In genomic region chr22:20559174-20559760, GRCh38 we compare ENCODE assay signal across 19 cellular contexts. TPM values are rescaled to one million over a fixed set of nuclear protein-coding genes. Genes with fewer than 3 reads are reported as not detected.
DNase-seq lines count a peak whose midpoint lies in the region; ATAC-seq and TF ChIP-seq lines count a peak whose summit lies in the region.
"Had no signal": no experiment of that assay in that cellular context is flagged by ENCODE, and none has a peak within 500 bp of the region (broad histone marks: within the 10 kb centered on the region; RNA-seq: fewer than 3 reads in every experiment).

No MANE protein-coding gene starts in this region.

- peak overlapping the region; percentile 99 for H3K27ac Mint-ChIP-seq in CD4-positive, CD25-positive, alpha-beta regulatory T cell
- H3K27ac Mint-ChIP-seq in CD4-positive, alpha-beta memory T cell = peak overlapping the region; percentile 83 to 100 (median 98)
- H3K27ac Mint-ChIP-seq in activated CD8-positive, alpha-beta T cell treated with anti-CD3 and anti-CD28 coated beads for 36 hours = peak overlapping the region; percentile 95
- H3K27ac Mint-ChIP-seq in immature natural killer cell = peak overlapping the region; percentile 99

- CTCF ChIA-PET in CD4-positive, alpha-beta memory T cell (lab: Charles Lee; ENCODE audit: partially characterized antibody) = interaction anchor here (1.5 to 13.8 kb wide), 2 partner anchors 9 to 51 kb away, joined by 4 to 374 read pairs; partner anchors contain the start of gene MED15
- CTCF ChIA-PET in activated CD8-positive, alpha-beta T cell treated with anti-CD3 and anti-CD28 coated beads for 36 hours (lab: Charles Lee) = interaction anchor here (14.0 kb wide), 1 partner anchor 8 kb away, joined by 234 read pairs; no protein-coding TSS in a partner anchor

- H3K27me3 ChIP-seq in CD4-positive, CD25-positive, alpha-beta regulatory T cell (ENCODE audit: control insufficient read depth, insufficient read depth, low read length) = no peaks in the 10 kb centered on the region
- no peaks in the 10 kb centered on the region for H3K27me3 ChIP-seq in CD4-positive, alpha-beta memory T cell (ENCODE audit: insufficient read depth, low read length)
- no peaks in the 10 kb centered on the region for H3K27me3 ChIP-seq in upper lobe of left lung
- H3K27me3 ChIP-seq: hepatocyte, suprapubic skin had no signal

- peaks cover 46% of the 10 kb centered on the region for H3K36me3 ChIP-seq in CD4-positive, CD25-positive, alpha-beta regulatory T cell (ENCODE audit: control insufficient read depth, insufficient read depth, low read length)
- H3K36me3 ChIP-seq in CD4-positive, alpha-beta memory T cell (ENCODE audit: insufficient read depth, low read length) = peaks cover 30% of the 10 kb centered on the region
- H3K36me3 ChIP-seq in upper lobe of left lung = peaks cover 0 to 81% (median 31%) of the 10 kb centered on the region in 4 donors

- 85 to 91% methylated on average over 4 of the region's 4 CpGs for WGBS in upper lobe of left lung, 2 donors

- H3K4me1 ChIP-seq in CD4-positive, CD25-positive, alpha-beta regulatory T cell (ENCODE audit: control insufficient read depth, insufficient read depth, low read length, poor library complexity, severe bottlenecking) = peaks cover 66% of the 10 kb centered on the region
- H3K4me1 ChIP-seq in CD4-positive, alpha-beta memory T cell (ENCODE audit: insufficient read depth, low read length) = peaks cover 77% of the 10 kb centered on the region
- peaks cover 16 to 36% (median 31%) of the 10 kb centered on the region in 4 donors for H3K4me1 ChIP-seq in upper lobe of left lung

- POLR2A ChIA-PET in CD4-positive, alpha-beta memory T cell (lab: Charles Lee; ENCODE audit: partially characterized antibody) = interaction anchor here (1.6 to 20.7 kb wide), 6 partner anchors 8 to 240 kb away, joined by 3 to 650 read pairs (median 40); partner anchors contain the start of genes DGCR6L and MED15
- POLR2A ChIA-PET in activated CD8-positive, alpha-beta T cell treated with anti-CD3 and anti-CD28 coated beads for 36 hours (lab: Charles Lee) = interaction anchor here (0.7 to 3.1 kb wide), 2 partner anchors 32 to 51 kb away, joined by 4 to 17 read pairs; partner anchors contain the start of gene MED15

- H3K27me3 Mint-ChIP-seq in CD4-positive, CD25-positive, alpha-beta regulatory T cell = no peaks in the 10 kb centered on the region
- H3K27me3 Mint-ChIP-seq in CD4-positive, alpha-beta memory T cell = no peaks in the 10 kb centered on the region
- no peaks in the 10 kb centered on the region for H3K27me3 Mint-ChIP-seq in activated CD8-positive, alpha-beta T cell treated with anti-CD3 and anti-CD28 coated beads for 36 hours
- H3K27me3 Mint-ChIP-seq in immature natural killer cell (ENCODE audit: low read depth in 3 of 3) = peaks cover 2 to 19% (median 9%) of the 10 kb centered on the region in 3 donors

- peaks cover 0 to 13% of the 10 kb centered on the region in 2 experiments for H3K9me3 ChIP-seq in CD4-positive, CD25-positive, alpha-beta regulatory T cell (ENCODE audit: control insufficient read depth in 2 of 2, low read length in 2 of 2)
- H3K9me3 ChIP-seq in CD4-positive, alpha-beta memory T cell (ENCODE audit: control insufficient read depth in 1 of 2, low read length in 2 of 2) = no peaks in the 10 kb centered on the region
- no peaks in the 10 kb centered on the region for H3K9me3 ChIP-seq in upper lobe of left lung
- H3K9me3 ChIP-seq: suprapubic skin had no signal

- peak overlapping the region; percentile 79 for H3K27ac ChIP-seq in CD4-positive, CD25-positive, alpha-beta regulatory T cell (ENCODE audit: insufficient read depth, low read length, poor library complexity, severe bottlenecking)
- no peak overlapping the region for H3K27ac ChIP-seq in CD4-positive, alpha-beta memory T cell (ENCODE audit: low read depth, low read length)
- no peak overlapping the region for H3K27ac ChIP-seq in upper lobe of left lung
- H3K27ac ChIP-seq: hepatocyte, suprapubic skin had no signal

- ATAC-seq in CD4-positive, CD25-positive, alpha-beta regulatory T cell (ENCODE audit: low read depth in 2 of 2) = no peak
- ATAC-seq in activated CD8-positive, alpha-beta T cell treated with anti-CD3 and anti-CD28 coated beads for 36 hours = no peak
- ATAC-seq in upper lobe of left lung (ENCODE audit: low FRiP score in 2 of 2) (no peak), GM18520 (IDR thresholded peaks at IDR 0.05; ENCODE audit: unreplicated experiment) (no peak)

- intact Hi-C loops in CD4-positive, alpha-beta memory T cell (cut with micrococcal nuclease) = loop anchor here (5.0 kb wide), 1 partner anchor 37 kb away; no protein-coding TSS in a partner anchor
- intact Hi-C loops in activated CD8-positive, alpha-beta T cell treated with anti-CD3 and anti-CD28 coated beads for 36 hours (cut with micrococcal nuclease) = no loop called here

- peaks cover 16 to 95% (median 54%) of the 10 kb centered on the region in 4 donors for H3K4me1 Mint-ChIP-seq in CD4-positive, CD25-positive, alpha-beta regulatory T cell
- H3K4me1 Mint-ChIP-seq in CD4-positive, alpha-beta memory T cell = peaks cover 56 to 90% (median 72%) of the 10 kb centered on the region in 4 donors
- H3K4me1 Mint-ChIP-seq in activated CD8-positive, alpha-beta T cell treated with anti-CD3 and anti-CD28 coated beads for 36 hours (ENCODE audit: low read depth) = peaks cover 75% of the 10 kb centered on the region
- H3K4me1 Mint-ChIP-seq in immature natural killer cell = peaks cover 74 to 86% of the 10 kb centered on the region in 2 donors

- peaks cover 68% of the 10 kb centered on the region for H3K36me3 Mint-ChIP-seq in CD4-positive, CD25-positive, alpha-beta regulatory T cell
- H3K36me3 Mint-ChIP-seq in CD4-positive, alpha-beta memory T cell = peaks cover 77 to 82% of the 10 kb centered on the region in 2 donors
- peaks cover 80% of the 10 kb centered on the region for H3K36me3 Mint-ChIP-seq in activated CD8-positive, alpha-beta T cell treated with anti-CD3 and anti-CD28 coated beads for 36 hours (ENCODE audit: low read depth)
- peaks cover 38 to 54% (median 45%) of the 10 kb centered on the region in 3 donors for H3K36me3 Mint-ChIP-seq in immature natural killer cell

- peak overlapping the region in 2 of 4 donors; percentile 22 to 81 for H3K4me3 Mint-ChIP-seq in CD4-positive, CD25-positive, alpha-beta regulatory T cell
- peak overlapping the region in 1 of 8 donors; percentile 92 for H3K4me3 Mint-ChIP-seq in CD4-positive, alpha-beta memory T cell
- no peak overlapping the region for H3K4me3 Mint-ChIP-seq in activated CD8-positive, alpha-beta T cell treated with anti-CD3 and anti-CD28 coated beads for 36 hours
- H3K4me3 Mint-ChIP-seq in immature natural killer cell = peak overlapping the region in 1 of 5 donors; percentile 7
- H3K4me3 Mint-ChIP-seq: neural crest cell had no signal

- DNase-seq in CD4-positive, CD25-positive, alpha-beta regulatory T cell = no peak
- no peak for DNase-seq in CD4-positive, alpha-beta memory T cell
- no peak for DNase-seq in activated CD8-positive, alpha-beta T cell treated with anti-CD3 and anti-CD28 coated beads for 36 hours
- DNase-seq in immature natural killer cell (no peak), upper lobe of left lung (no peak), HuH-7 (ENCODE audit: low spot score) (no peak)
- DNase-seq: activated CD4-positive, alpha-beta T cell treated with anti-CD3 and anti-CD28 coated beads for 1 hour; activated CD8-positive, alpha-beta memory T cell treated with anti-CD3 and anti-CD28 coated beads, Interleukin-2, amount 50 U/mL, for 48 hours; activated gamma-delta T cell; cerebellar nuclear complex; DND-41; erythroblast; foreskin melanocyte; NCI-H1092; NCI-H187 treated with DMSO at 0.1 percent for 48 hours had no signal

- H3K9me3 Mint-ChIP-seq in CD4-positive, CD25-positive, alpha-beta regulatory T cell = peaks cover 0 to 12% (median 4%) of the 10 kb centered on the region in 7 donors
- peaks cover 0 to 12% (median 8%) of the 10 kb centered on the region in 8 donors for H3K9me3 Mint-ChIP-seq in CD4-positive, alpha-beta memory T cell
- H3K9me3 Mint-ChIP-seq in activated CD8-positive, alpha-beta T cell treated with anti-CD3 and anti-CD28 coated beads for 36 hours = peaks cover 10% of the 10 kb centered on the region
- H3K9me3 Mint-ChIP-seq in immature natural killer cell = no peaks in the 10 kb centered on the region

- no peak overlapping the region for H3K4me3 ChIP-seq in CD4-positive, CD25-positive, alpha-beta regulatory T cell (ENCODE audit: low read depth, low read length)
- no peak overlapping the region for H3K4me3 ChIP-seq in CD4-positive, alpha-beta memory T cell (ENCODE audit: low read length in 2 of 2)
- H3K4me3 ChIP-seq in upper lobe of left lung = no peak overlapping the region
- H3K4me3 ChIP-seq: hepatocyte, suprapubic skin had no signal

- no peak for TF ChIP-seq EP300 in upper lobe of left lung (IDR thresholded peaks at IDR 0.05)

- TF ChIP-seq CTCF in activated CD8-positive, alpha-beta T cell treated with anti-CD3 and anti-CD28 coated beads for 36 hours (IDR thresholded peaks at IDR 0.05) = no peak
- TF ChIP-seq CTCF in upper lobe of left lung (IDR thresholded peaks at IDR 0.05) = no peak

- TF ChIP-seq POLR2A in upper lobe of left lung (IDR thresholded peaks at IDR 0.05) = no peak

RNA-seq across cellular contexts. Expression of gene MED15, which starts 51.9 kb away (rescaled TPM):
- total RNA-seq in CD4-positive, CD25-positive, alpha-beta regulatory T cell = 397 TPM
- polyA plus RNA-seq in CD4-positive, CD25-positive, alpha-beta regulatory T cell = 10 to 100 TPM; 35.1 to 43.0 (median 38.5) TPM
- total RNA-seq in CD4-positive, alpha-beta memory T cell = 100 to 1,000 TPM; 225 to 237 TPM
- polyA plus RNA-seq in CD4-positive, alpha-beta memory T cell = 10 to 100 TPM; 15.6 to 86.8 TPM
- total RNA-seq in activated CD8-positive, alpha-beta T cell treated with anti-CD3 and anti-CD28 coated beads for 36 hours = 100 to 1,000 TPM; 110 to 118 TPM
- 10 to 100 TPM; 12.1 to 91.3 (median 23.0) TPM for polyA plus RNA-seq in immature natural killer cell
- 100 to 1,000 TPM in 4 of 6 donors, 10 to 100 TPM in 2; 64.2 to 170 (median 123) TPM for total RNA-seq in upper lobe of left lung
